In the genomic region with DNA sequence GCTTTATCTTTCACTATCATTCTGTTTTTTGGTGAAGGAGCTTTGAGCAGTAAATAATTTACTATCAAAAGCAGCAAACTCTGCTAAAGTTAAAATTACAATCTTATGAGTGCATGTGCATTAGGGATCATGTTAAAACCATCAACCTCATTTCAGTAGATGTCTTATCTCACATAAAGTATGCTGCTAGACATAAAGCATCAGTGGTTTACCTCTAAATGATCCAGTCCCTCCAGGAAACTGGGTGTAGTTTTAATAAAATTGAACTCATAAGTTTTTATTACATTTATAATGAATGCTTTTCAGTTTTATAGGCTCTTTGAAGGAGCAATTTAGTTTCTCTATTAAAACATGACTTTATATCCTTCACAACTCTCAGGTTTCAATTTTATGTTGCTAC, we compare ENCODE assay signal across 17 cellular contexts.
"Had no signal": no experiment of that assay in that cellular context is flagged by ENCODE, and none has a peak within 500 bp of the region (broad histone marks: within the 10 kb centered on the region; RNA-seq: fewer than 3 reads in every experiment).

No MANE protein-coding gene starts in this region.

- H3K9me3 ChIP-seq: right atrium auricular region had no signal

- H3K36me3 ChIP-seq: left ventricle myocardium inferior, right atrium auricular region, transverse colon had no signal

- FAIRE-seq: bronchial epithelial cell, frontal cortex, keratinocyte had no signal

- H3K4me1 ChIP-seq: left ventricle myocardium inferior, right atrium auricular region, transverse colon had no signal

- H3K27me3 ChIP-seq: dorsolateral prefrontal cortex, right atrium auricular region, transverse colon had no signal

- H3K4me3 ChIP-seq: dorsolateral prefrontal cortex, left ventricle myocardium inferior, right atrium auricular region, transverse colon had no signal

- ATAC-seq: activated CD8-positive, alpha-beta memory T cell treated with anti-CD3 and anti-CD28 coated beads, Interleukin-2, amount 10 ng/mL, durations not matched to agents 7 days and 5 days; activated T-cell treated with anti-CD3 and anti-CD28 coated beads, Interleukin-2, amount 50 U/mL, for 4 hours had no signal

- DNase-seq: activated CD4-positive, alpha-beta T cell treated with anti-CD3 and anti-CD28 coated beads, Interleukin-2, amount 50 U/mL, for 4 hours; activated CD4-positive, CD25-positive, alpha-beta regulatory T cell treated with anti-CD3 and anti-CD28 coated beads, Interleukin-2, amount 50 U/mL, for 72 hours; activated CD8-positive, alpha-beta memory T cell treated with anti-CD3 and anti-CD28 coated beads, Interleukin-2, amount 10 ng/mL, durations not matched to agents 7 days and 5 days; activated gamma-delta T cell treated with Interleukin-2 at 50 U/mL for 16 hours; activated naive CD8-positive, alpha-beta T cell treated with anti-CD3 and anti-CD28 coated beads for 36 hours; activated T-cell treated with anti-CD3 and anti-CD28 coated beads, Interleukin-2, amount 50 U/mL, for 4 hours; anterior cingulate cortex; dorsolateral prefrontal cortex; left ventricle myocardium inferior; mesenchymal stem cell; stimulated activated naive CD4-positive, alpha-beta T cell; substantia nigra; transverse colon had no signal

- H3K27ac ChIP-seq: dorsolateral prefrontal cortex, left ventricle myocardium inferior, right atrium auricular region, transverse colon had no signal
